20 cellular contexts compared by ENCODE assay signal in the genomic region with DNA sequence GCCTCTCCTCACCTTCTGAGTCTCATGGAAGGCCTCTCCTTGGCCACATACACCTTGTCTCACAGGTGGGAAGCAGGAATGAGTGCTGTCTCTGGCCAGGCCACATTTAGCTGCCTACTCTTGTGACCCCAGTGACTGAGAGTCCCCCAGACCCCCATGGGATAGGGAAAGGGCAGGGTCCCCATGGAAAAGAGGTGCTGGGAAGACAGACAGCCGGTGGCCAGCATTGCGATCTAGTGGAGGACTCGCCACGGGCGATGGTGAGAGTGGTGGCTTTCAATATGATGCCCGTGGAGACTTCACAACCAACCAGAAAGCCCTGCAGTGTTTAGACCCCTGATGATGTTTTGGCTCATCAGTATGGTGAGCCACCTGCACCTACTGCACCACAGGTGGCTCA. TPM values are rescaled to one million over a fixed set of nuclear protein-coding genes. Genes with fewer than 3 reads are reported as not detected.
DNase-seq lines count a peak whose midpoint lies in the region; ATAC-seq and TF ChIP-seq lines count a peak whose summit lies in the region.
"Had no signal": no experiment of that assay in that cellular context is flagged by ENCODE, and none has a peak within 500 bp of the region (broad histone marks: within the 10 kb centered on the region; RNA-seq: fewer than 3 reads in every experiment).

No MANE protein-coding gene starts in this region.

- intact Hi-C loops in sigmoid colon (cut with DNase I): no loop called here

- H3F3A ChIP-seq in MM.1S (ENCODE audit: insufficient read depth, low read length): peaks cover 17% of the 10 kb centered on the region

- H3K27me3 ChIP-seq in CD4-positive, CD25-positive, alpha-beta regulatory T cell (ENCODE audit: control insufficient read depth, insufficient read depth, low read length): no peaks in the 10 kb centered on the region
- H3K27me3 ChIP-seq in MM.1S (replicated peaks; ENCODE audit: insufficient read depth, low read length): no peaks in the 10 kb centered on the region
- H3K27me3 ChIP-seq in duodenal mucosa (ENCODE audit: control insufficient read depth in 1 of 2, insufficient read depth in 2 of 2, low read length in 2 of 2): no peaks in the 10 kb centered on the region
- no peaks in the 10 kb centered on the region for H3K27me3 ChIP-seq in sigmoid colon
- H3K27me3 ChIP-seq in endodermal cell (ENCODE audit: control insufficient read depth, insufficient read depth, low read length, poor library complexity, severe bottlenecking): no peaks in the 10 kb centered on the region

- no peaks in the 10 kb centered on the region for H3K27me3 Mint-ChIP-seq in CD4-positive, CD25-positive, alpha-beta regulatory T cell
- no peaks in the 10 kb centered on the region for H3K27me3 Mint-ChIP-seq in endodermal cell (ENCODE audit: insufficient read depth)
- H3K27me3 Mint-ChIP-seq: activated naive CD8-positive, alpha-beta T cell treated with anti-CD3 and anti-CD28 coated beads for 36 hours; natural killer cell treated with Interleukin-12 subunit alpha and Interleukin-12 subunit beta and Interleukin-15 and Interleukin-18, amount 100 ng/mL, for 72 hours had no signal

- TF ChIP-seq CTCF in MM.1S (IDR thresholded peaks at IDR 0.05; ENCODE audit: low read length) (no peak), sigmoid colon (IDR thresholded peaks at IDR 0.05) (no peak), endodermal cell (conservative IDR thresholded peaks at IDR 0.05) (no peak)

- H2AFZ ChIP-seq in MM.1S (ENCODE audit: low read length): 0 out of 2 replicates have a peak overlapping the region, but pooled peaks have one; percentile 18
- H2AFZ ChIP-seq: GM23338 had no signal

- peak overlapping the region in 2 of 3 donors; percentile 82 to 91 for H3K27ac Mint-ChIP-seq in CD4-positive, CD25-positive, alpha-beta regulatory T cell
- H3K27ac Mint-ChIP-seq in endodermal cell: no peak overlapping the region
- H3K27ac Mint-ChIP-seq: activated naive CD8-positive, alpha-beta T cell treated with anti-CD3 and anti-CD28 coated beads for 36 hours; GM23338 had no signal

- DNase-seq in CD4-positive, CD25-positive, alpha-beta regulatory T cell: no peak
- no peak for DNase-seq in MM.1S
- peak; percentile 39 for DNase-seq in sigmoid colon
- no peak for DNase-seq in SIG-M5 (lab: John Stamatoyannopoulos, UW)
- no peak for DNase-seq in dedifferentiated amniotic fluid mesenchymal stem cell (ENCODE audit: extremely low spot score)
- no peak for DNase-seq in NOMO-1 (lab: John Stamatoyannopoulos, UW; ENCODE audit: unreplicated experiment in 2 of 2)
- no peak for DNase-seq in endodermal cell
- DNase-seq: activated CD4-positive, alpha-beta T cell treated with anti-CD3 and anti-CD28 coated beads, Interleukin-2, amount 50 U/mL, for 4 hours; activated naive CD8-positive, alpha-beta T cell treated with anti-CD3 and anti-CD28 coated beads for 36 hours; dermis blood vessel endothelial cell; kidney; MV-4-11; NCI-H187 treated with DMSO at 0.1 percent for 48 hours; NCI-H345 had no signal

- H3K36me3 Mint-ChIP-seq in CD4-positive, CD25-positive, alpha-beta regulatory T cell: peaks cover 16% of the 10 kb centered on the region
- peaks cover 43% of the 10 kb centered on the region for H3K36me3 Mint-ChIP-seq in endodermal cell (ENCODE audit: low read depth)
- H3K36me3 Mint-ChIP-seq: natural killer cell treated with Interleukin-12 subunit alpha and Interleukin-12 subunit beta and Interleukin-15 and Interleukin-18, amount 100 ng/mL, for 72 hours had no signal

- no peak overlapping the region for H3K4me3 ChIP-seq in CD4-positive, CD25-positive, alpha-beta regulatory T cell (ENCODE audit: low read depth, low read length)
- H3K4me3 ChIP-seq in MM.1S (ENCODE audit: low read length) (peak overlapping the region; percentile 23), duodenal mucosa (ENCODE audit: low read depth in 1 of 2, low read length in 2 of 2) (peak overlapping the region in 1 of 2 donors; percentile 27), sigmoid colon (no peak overlapping the region), endodermal cell (ENCODE audit: low read length) (no peak overlapping the region)
- H3K4me3 ChIP-seq: GM23338 had no signal

- H3K4me2 ChIP-seq in MM.1S (ENCODE audit: low read depth, low read length): peak overlapping the region; percentile 82
- H3K4me2 ChIP-seq: GM23338 had no signal

- no peak for TF ChIP-seq EP300 in sigmoid colon (IDR thresholded peaks at IDR 0.05)

- H3K4me3 Mint-ChIP-seq in CD4-positive, CD25-positive, alpha-beta regulatory T cell: no peak overlapping the region
- no peak overlapping the region for H3K4me3 Mint-ChIP-seq in endodermal cell
- H3K4me3 Mint-ChIP-seq: activated naive CD8-positive, alpha-beta T cell treated with anti-CD3 and anti-CD28 coated beads for 36 hours; GM23338; natural killer cell treated with Interleukin-12 subunit alpha and Interleukin-12 subunit beta and Interleukin-15 and Interleukin-18, amount 100 ng/mL, for 72 hours had no signal

- H3K79me2 ChIP-seq in MM.1S (ENCODE audit: low read length): peaks cover 31% of the 10 kb centered on the region

- H3K9ac ChIP-seq in MM.1S (ENCODE audit: low read length): peak overlapping the region; percentile 60
- H3K9ac ChIP-seq in duodenal mucosa (ENCODE audit: low read depth in 1 of 2, low read length in 2 of 2): peak overlapping the region; percentile 32 to 36
- H3K9ac ChIP-seq in endodermal cell (ENCODE audit: extremely low read depth, low read length, poor library complexity, severe bottlenecking): no peak overlapping the region

- H3K9me3 ChIP-seq in CD4-positive, CD25-positive, alpha-beta regulatory T cell (ENCODE audit: control insufficient read depth in 2 of 2, low read length in 2 of 2): no peaks in the 10 kb centered on the region
- H3K9me3 ChIP-seq in MM.1S (replicated peaks; ENCODE audit: insufficient read depth, low read length) (no peaks in the 10 kb centered on the region), duodenal mucosa (ENCODE audit: control insufficient read depth in 1 of 2, low read length in 2 of 2) (no peaks in the 10 kb centered on the region), sigmoid colon (no peaks in the 10 kb centered on the region), endodermal cell (ENCODE audit: control insufficient read depth, low read length) (no peaks in the 10 kb centered on the region)

- WGBS in sigmoid colon, 2 donors: 96% methylated on average over 6 of the region's 6 CpGs
- WGBS in endodermal cell (ENCODE audit: insufficient coverage in 1 of 2, insufficient read length in 1 of 2), 2 experiments: 92 to 98% methylated on average over 6 of the region's 6 CpGs

- H4K20me1 ChIP-seq in MM.1S (ENCODE audit: insufficient read depth, low read length): no peaks in the 10 kb centered on the region

- ATAC-seq in CD4-positive, CD25-positive, alpha-beta regulatory T cell (ENCODE audit: low read depth in 2 of 2): no peak
- ATAC-seq: GM23338; natural killer cell treated with Interleukin-12 subunit alpha and Interleukin-12 subunit beta and Interleukin-15 and Interleukin-18, amount 100 ng/mL, for 72 hours; SK-N-SH treated with all-trans-retinoic acid at 6 μM for 48 hours had no signal

- peaks cover 19% of the 10 kb centered on the region for H3K36me3 ChIP-seq in CD4-positive, CD25-positive, alpha-beta regulatory T cell (ENCODE audit: control insufficient read depth, insufficient read depth, low read length)
- H3K36me3 ChIP-seq in MM.1S (replicated peaks; ENCODE audit: insufficient read depth, low read length): no peaks in the 10 kb centered on the region
- H3K36me3 ChIP-seq in duodenal mucosa (ENCODE audit: control insufficient read depth in 1 of 2, insufficient read depth in 2 of 2, low read length in 2 of 2): peaks cover 4 to 27% of the 10 kb centered on the region in 2 donors
- peaks cover 0 to 27% (median 6%) of the 10 kb centered on the region in 4 donors for H3K36me3 ChIP-seq in sigmoid colon
- peaks cover 36% of the 10 kb centered on the region for H3K36me3 ChIP-seq in endodermal cell (ENCODE audit: control insufficient read depth, insufficient read depth, low read length)

- no peak overlapping the region for H3K27ac ChIP-seq in CD4-positive, CD25-positive, alpha-beta regulatory T cell (ENCODE audit: insufficient read depth, low read length, poor library complexity, severe bottlenecking)
- peak overlapping the region; percentile 95 for H3K27ac ChIP-seq in MM.1S (ENCODE audit: low read length)
- H3K27ac ChIP-seq in duodenal mucosa (ENCODE audit: low read depth, low read length): peak overlapping the region; percentile 63
- peak overlapping the region in 2 of 4 donors; percentile 57 to 92 for H3K27ac ChIP-seq in sigmoid colon
- H3K27ac ChIP-seq in endodermal cell (ENCODE audit: low read depth, low read length): no peak overlapping the region

- H3K4me1 ChIP-seq in CD4-positive, CD25-positive, alpha-beta regulatory T cell (ENCODE audit: control insufficient read depth, insufficient read depth, low read length, poor library complexity, severe bottlenecking): peaks cover 3% of the 10 kb centered on the region
- H3K4me1 ChIP-seq in MM.1S (ENCODE audit: low read length): peaks cover 20% of the 10 kb centered on the region
- H3K4me1 ChIP-seq in duodenal mucosa (ENCODE audit: control insufficient read depth in 1 of 2, insufficient read depth in 2 of 2, low read length in 2 of 2): peaks cover 32 to 52% of the 10 kb centered on the region in 2 donors
- H3K4me1 ChIP-seq in sigmoid colon: peaks cover 0 to 76% (median 68%) of the 10 kb centered on the region in 4 donors
- H3K4me1 ChIP-seq in endodermal cell (ENCODE audit: control insufficient read depth, insufficient read depth, low read length): peaks cover 17% of the 10 kb centered on the region

- H3K9me3 Mint-ChIP-seq in CD4-positive, CD25-positive, alpha-beta regulatory T cell: no peaks in the 10 kb centered on the region
- no peaks in the 10 kb centered on the region for H3K9me3 Mint-ChIP-seq in endodermal cell
- H3K9me3 Mint-ChIP-seq: activated naive CD8-positive, alpha-beta T cell treated with anti-CD3 and anti-CD28 coated beads for 36 hours; GM23338; natural killer cell treated with Interleukin-12 subunit alpha and Interleukin-12 subunit beta and Interleukin-15 and Interleukin-18, amount 100 ng/mL, for 72 hours had no signal

- peaks cover 6 to 38% (median 19%) of the 10 kb centered on the region in 4 donors for H3K4me1 Mint-ChIP-seq in CD4-positive, CD25-positive, alpha-beta regulatory T cell
- H3K4me1 Mint-ChIP-seq in endodermal cell: peaks cover 57% of the 10 kb centered on the region

- no peak for TF ChIP-seq POLR2A in sigmoid colon (IDR thresholded peaks at IDR 0.05)

- H3K9me2 ChIP-seq in MM.1S (replicated peaks; ENCODE audit: insufficient read depth, low read length): no peaks in the 10 kb centered on the region

RNA-seq across cellular contexts. Expression of gene MANBAL, which starts 19.8 kb away (rescaled TPM):
- total RNA-seq in CD4-positive, CD25-positive, alpha-beta regulatory T cell: 6.1 TPM
- 10 to 100 TPM; 20.0 to 32.4 (median 28.2) TPM for polyA plus RNA-seq in CD4-positive, CD25-positive, alpha-beta regulatory T cell
- total RNA-seq in sigmoid colon (10 to 100 TPM; 30.4 to 68.5 (median 58.2) TPM), endodermal cell (10 to 100 TPM; 44.4 to 49.9 TPM)
- 10 to 100 TPM; 34.2 to 57.1 (median 42.0) TPM for polyA plus RNA-seq in sigmoid colon
- polyA plus RNA-seq in endodermal cell (2013, experiment 1 of 2): 60.3 TPM
- 61.4 TPM for polyA plus RNA-seq in endodermal cell (2013, experiment 2 of 2)

RNA-seq across cellular contexts. Expression of gene SRC, which starts 36.6 kb away (rescaled TPM):
- 5.5 TPM for total RNA-seq in CD4-positive, CD25-positive, alpha-beta regulatory T cell
- polyA plus RNA-seq in CD4-positive, CD25-positive, alpha-beta regulatory T cell: under 1 TPM in 3 of 4 donors, not detected in 1; 0.29 to 0.56 (median 0.55) TPM
- total RNA-seq in sigmoid colon: 10 to 100 TPM; 28.1 to 52.3 (median 40.0) TPM
- polyA plus RNA-seq in sigmoid colon: 10 to 100 TPM; 64.3 to 91.8 (median 79.1) TPM
- 100 to 1,000 TPM in 1 of 2 donors, 10 to 100 TPM in 1; 75.6 to 109 TPM for total RNA-seq in endodermal cell
- 48.4 TPM for polyA plus RNA-seq in endodermal cell (2013, experiment 1 of 2)
- polyA plus RNA-seq in endodermal cell (2013, experiment 2 of 2): 41.1 TPM

RNA-seq across cellular contexts. Expression of gene GHRH, which starts 47.7 kb away (rescaled TPM):
- not detected for total RNA-seq in CD4-positive, CD25-positive, alpha-beta regulatory T cell
- polyA plus RNA-seq in CD4-positive, CD25-positive, alpha-beta regulatory T cell: not detected
- not detected for total RNA-seq in sigmoid colon
- not detected for polyA plus RNA-seq in sigmoid colon
- total RNA-seq in endodermal cell: not detected
- 0.78 TPM for polyA plus RNA-seq in endodermal cell (2013, experiment 1 of 2)
- not detected for polyA plus RNA-seq in endodermal cell (2013, experiment 2 of 2)
- total RNA-seq: activated naive CD8-positive, alpha-beta T cell treated with anti-CD3 and anti-CD28 coated beads for 36 hours; dermis blood vessel endothelial cell; GM23338; kidney; lung microvascular endothelial cell; natural killer cell treated with Interleukin-12 subunit alpha and Interleukin-12 subunit beta and Interleukin-15 and Interleukin-18, amount 100 ng/mL, for 72 hours; pulmonary artery endothelial cell had no signal

Comparison
In these comparisons a context has a peak if more than half of its experiments do, and no peak if none do; other contexts are left out.
1. H3K27ac ChIP-seq: peak in MM.1S (single experiment) and duodenal mucosa (single experiment); none in CD4-positive, CD25-positive, alpha-beta regulatory T cell (single experiment) and endodermal cell (single experiment).